Comparison of ENCODE assay signal across 33 cellular contexts in the genomic region with DNA sequence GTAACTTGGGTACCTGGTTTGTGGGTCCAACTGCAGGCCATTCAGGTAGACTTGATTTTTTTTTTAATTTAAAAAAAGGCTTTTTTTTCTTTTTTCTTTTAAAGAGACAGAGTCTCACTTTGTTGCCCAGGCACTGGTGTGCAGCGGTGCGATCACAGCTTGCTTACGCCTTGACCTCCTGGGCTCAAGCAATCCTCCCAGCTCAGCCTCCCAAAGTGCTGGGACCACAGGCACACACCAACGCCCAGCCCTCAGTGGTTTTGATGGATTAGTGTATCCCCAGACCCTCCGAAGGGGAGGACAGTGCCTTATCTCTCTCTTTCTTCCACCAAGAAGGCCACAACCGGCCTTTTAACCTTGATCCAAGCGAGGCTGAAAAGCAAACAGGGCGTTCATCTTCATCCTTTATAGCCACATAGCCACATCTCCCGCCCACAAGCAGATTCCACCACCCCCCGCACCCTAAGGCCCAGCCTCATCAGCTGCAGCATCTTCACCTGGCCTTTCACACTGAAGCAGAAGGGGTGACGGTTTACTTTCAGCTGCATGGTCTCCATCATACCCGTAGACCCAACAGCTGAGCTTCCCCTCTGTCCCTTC.
"Had no signal": no experiment of that assay in that cellular context is flagged by ENCODE, and none has a peak within 500 bp of the region (broad histone marks: within the 10 kb centered on the region; RNA-seq: fewer than 3 reads in every experiment).

No MANE protein-coding gene starts in this region.

- ATAC-seq: activated CD8-positive, alpha-beta T cell treated with anti-CD3 and anti-CD28 coated beads for 36 hours; activated naive CD4-positive, alpha-beta T cell treated with anti-CD3 and anti-CD28 coated beads, Interleukin-2, amount 50 U/mL, for 72 hours; activated T-cell treated with anti-CD3 and anti-CD28 coated beads, Interleukin-2, amount 50 U/mL, for 4 hours; activated T-cell treated with anti-CD3 and anti-CD28 coated beads, Interleukin-2, amount 50 U/mL, for 72 hours; activated T-helper 17 cell treated with anti-CD3 and anti-CD28 coated beads, Interleukin-2, amount 50 U/mL, for 72 hours; body of pancreas had no signal

- H3K4me1 ChIP-seq: adrenal gland, breast epithelium had no signal

- H3K36me3 ChIP-seq: brain microvascular endothelial cell, breast epithelium had no signal

- H3K27ac ChIP-seq: adrenal gland, body of pancreas, brain microvascular endothelial cell, breast epithelium, VCaP had no signal

- FAIRE-seq: astrocyte, TTC549 had no signal

- DNase-seq: activated B cell treated with CpG ODN at 0.5 μM for 24 hours; activated CD4-positive, alpha-beta memory T cell treated with anti-CD3 and anti-CD28 coated beads for 36 hours; activated CD4-positive, alpha-beta T cell treated with anti-CD3 and anti-CD28 coated beads for 4 hours; activated CD4-positive, alpha-beta T cell treated with anti-CD3 and anti-CD28 coated beads, Interleukin-2, amount 10 ng/mL, durations not matched to agents 24 days and 14 days; activated CD4-positive, alpha-beta T cell treated with anti-CD3 and anti-CD28 coated beads, Interleukin-2, amount 50 U/mL, for 1 hour; activated CD4-positive, alpha-beta T cell treated with anti-CD3 and anti-CD28 coated beads, Interleukin-2, amount 50 U/mL, for 4 hours; activated CD4-positive, CD25-positive, alpha-beta regulatory T cell treated with anti-CD3 and anti-CD28 coated beads, Interleukin-2, amount 50 U/mL, for 72 hours; activated CD8-positive, alpha-beta memory T cell treated with anti-CD3 and anti-CD28 coated beads, Interleukin-2, amount 50 U/mL, for 4 hours; activated CD8-positive, alpha-beta T cell treated with anti-CD3 and anti-CD28 coated beads for 36 hours; activated effector memory CD4-positive, alpha-beta T cell treated with anti-CD3 and anti-CD28 coated beads, Interleukin-2, amount 50 U/mL, for 16 hours; activated gamma-delta T cell treated with Interleukin-2 at 50 U/mL for 16 hours; activated naive CD4-positive, alpha-beta T cell; activated naive CD4-positive, alpha-beta T cell treated with anti-CD3 and anti-CD28 coated beads for 36 hours; activated naive CD4-positive, alpha-beta T cell treated with anti-CD3 and anti-CD28 coated beads, Interleukin-2, amount 50 U/mL, for 16 hours; activated naive CD8-positive, alpha-beta T cell treated with anti-CD3 and anti-CD28 coated beads for 36 hours; activated T-cell treated with anti-CD3 and anti-CD28 coated beads for 4 hours; activated T-cell treated with anti-CD3 and anti-CD28 coated beads, Interleukin-2, amount 50 U/mL, for 1 hour; activated T-cell treated with anti-CD3 and anti-CD28 coated beads, Interleukin-2, amount 50 U/mL, for 4 hours; activated T-cell treated with anti-CD3 and anti-CD28 coated beads, Interleukin-2, amount 50 U/mL, for 72 hours; adrenal gland; amniotic stem cell; body of pancreas; brain microvascular endothelial cell; cerebellar nuclear complex; T-helper 1 cell; T-helper 2 cell; T-helper 9 cell had no signal

- H3K4me3 ChIP-seq: adrenal gland, body of pancreas, breast epithelium had no signal

- H3K9me3 ChIP-seq: adrenal gland, body of pancreas, breast epithelium had no signal

- H3K27me3 ChIP-seq: adrenal gland, body of pancreas, brain microvascular endothelial cell, breast epithelium had no signal
